Comparison of ENCODE assay signal across 8 cellular contexts in genomic region chr13:106534844-106535551, GRCh38. TPM values are rescaled to one million over a fixed set of nuclear protein-coding genes. Genes with fewer than 3 reads are reported as not detected.
DNase-seq lines count a peak whose midpoint lies in the region; ATAC-seq and TF ChIP-seq lines count a peak whose summit lies in the region.

No MANE protein-coding gene starts in this region.

- no peaks in the 10 kb centered on the region for H3K36me3 ChIP-seq in GM06990 (ENCODE audit: control insufficient read depth, insufficient read depth, low read length)

- peak; percentile 34 for ATAC-seq in GM21515 (IDR thresholded peaks at IDR 0.05; ENCODE audit: unreplicated experiment)
- ATAC-seq in foreskin keratinocyte = no peak
- peak; percentile 13 for ATAC-seq in omental fat pad (ENCODE audit: low FRiP score)

- in situ Hi-C loops in KBM-7 (cut with MboI; ENCODE audit: low pct_unique_long_range_greater_than_20kb, low sequenced_read_pairs) = no loop called here

- H3K27me3 Mint-ChIP-seq in activated T-helper 1 cell treated with anti-CD3 and anti-CD28 coated beads, Interleukin-12 subunit alpha, Interleukin-12 subunit beta, Interleukin-2, Interleukin-4 antibody, amounts not matched to agents 30 ng/mL and 10 ng/mL and 1 ng/mL, durations not matched to agents 14 hours and 24 hours and 36 hours (ENCODE audit: insufficient read depth) = peaks cover 44% of the 10 kb centered on the region

- H3K4me1 ChIP-seq in foreskin keratinocyte = peaks cover 12% of the 10 kb centered on the region

- H3K27ac Mint-ChIP-seq in activated T-helper 1 cell treated with anti-CD3 and anti-CD28 coated beads, Interleukin-12 subunit alpha, Interleukin-12 subunit beta, Interleukin-2, Interleukin-4 antibody, amounts not matched to agents 30 ng/mL and 10 ng/mL and 1 ng/mL, durations not matched to agents 14 hours and 24 hours and 36 hours = no peak overlapping the region

- H3K36me3 Mint-ChIP-seq in activated T-helper 1 cell treated with anti-CD3 and anti-CD28 coated beads, Interleukin-12 subunit alpha, Interleukin-12 subunit beta, Interleukin-2, Interleukin-4 antibody, amounts not matched to agents 30 ng/mL and 10 ng/mL and 1 ng/mL, durations not matched to agents 14 hours and 24 hours and 36 hours (ENCODE audit: low read depth) = peaks cover 2% of the 10 kb centered on the region

- DNase-seq in GM06990 (ENCODE audit: extremely low read depth, insufficient read length) = peak; percentile 49
- DNase-seq in HL-60 (ENCODE audit: low read depth in 1 of 2, low spot score in 1 of 2) = no peak
- no peak for DNase-seq in activated T-helper 1 cell treated with anti-CD3 and anti-CD28 coated beads, Interleukin-12 subunit alpha, Interleukin-12 subunit beta, Interleukin-2, Interleukin-4 antibody, amounts not matched to agents 30 ng/mL and 10 ng/mL and 1 ng/mL, durations not matched to agents 14 hours and 24 hours and 36 hours (ENCODE audit: low spot score)
- no peak for DNase-seq in foreskin keratinocyte
- no peak for DNase-seq in omental fat pad (ENCODE audit: low spot score)
- no peak for DNase-seq in HCEC 1CT
- DNase-seq in KBM-7 = no peak

- intact Hi-C loops in activated T-helper 1 cell treated with anti-CD3 and anti-CD28 coated beads, Interleukin-12 subunit alpha, Interleukin-12 subunit beta, Interleukin-2, Interleukin-4 antibody, amounts not matched to agents 30 ng/mL and 10 ng/mL and 1 ng/mL, durations not matched to agents 14 hours and 24 hours and 36 hours (cut with micrococcal nuclease) = loop anchor here (1.0 to 10.0 kb wide), 7 partner anchors 33 to 1400 kb away; partner anchors contain the start of gene ARGLU1

- no peak for TF ChIP-seq CTCF in GM06990 (IDR thresholded peaks at IDR 0.05; ENCODE audit: insufficient read depth, low read length, poor library complexity, severe bottlenecking)
- TF ChIP-seq CTCF in HL-60 (IDR thresholded peaks at IDR 0.05; ENCODE audit: insufficient read depth, low read length) = no peak
- TF ChIP-seq CTCF in foreskin keratinocyte (conservative IDR thresholded peaks at IDR 0.05) = no peak
- TF ChIP-seq CTCF in omental fat pad (IDR thresholded peaks at IDR 0.05) = no peak

- H3K27me3 ChIP-seq in GM06990 (replicated peaks; ENCODE audit: control insufficient read depth, insufficient read depth, low read length) (no peaks in the 10 kb centered on the region), HL-60 (ENCODE audit: insufficient read depth, poor library complexity, severe bottlenecking) (peaks cover 29% of the 10 kb centered on the region), foreskin keratinocyte (no peaks in the 10 kb centered on the region)

- H3K27ac ChIP-seq in HL-60 (replicated peaks) (no peak overlapping the region), foreskin keratinocyte (peak overlapping the region; percentile 56)

- peak overlapping the region; percentile 63 for H3K4me3 ChIP-seq in GM06990 (replicated peaks; ENCODE audit: low read depth, low read length)
- H3K4me3 ChIP-seq in HL-60 (replicated peaks; ENCODE audit: insufficient read depth, low read length) = peak overlapping the region; percentile 50

- H3K4me1 Mint-ChIP-seq in activated T-helper 1 cell treated with anti-CD3 and anti-CD28 coated beads, Interleukin-12 subunit alpha, Interleukin-12 subunit beta, Interleukin-2, Interleukin-4 antibody, amounts not matched to agents 30 ng/mL and 10 ng/mL and 1 ng/mL, durations not matched to agents 14 hours and 24 hours and 36 hours (ENCODE audit: low read depth) = peaks cover 18% of the 10 kb centered on the region

- peak overlapping the region; percentile 80 for H3K4me3 Mint-ChIP-seq in activated T-helper 1 cell treated with anti-CD3 and anti-CD28 coated beads, Interleukin-12 subunit alpha, Interleukin-12 subunit beta, Interleukin-2, Interleukin-4 antibody, amounts not matched to agents 30 ng/mL and 10 ng/mL and 1 ng/mL, durations not matched to agents 14 hours and 24 hours and 36 hours

- H3K9me3 Mint-ChIP-seq in activated T-helper 1 cell treated with anti-CD3 and anti-CD28 coated beads, Interleukin-12 subunit alpha, Interleukin-12 subunit beta, Interleukin-2, Interleukin-4 antibody, amounts not matched to agents 30 ng/mL and 10 ng/mL and 1 ng/mL, durations not matched to agents 14 hours and 24 hours and 36 hours = no peaks in the 10 kb centered on the region

RNA-seq across cellular contexts. Expression of gene EFNB2, which starts 0.5 kb away (rescaled TPM):
- total RNA-seq in activated T-helper 1 cell treated with anti-CD3 and anti-CD28 coated beads, Interleukin-12 subunit alpha, Interleukin-12 subunit beta, Interleukin-2, Interleukin-4 antibody, amounts not matched to agents 30 ng/mL and 10 ng/mL and 1 ng/mL, durations not matched to agents 14 hours and 24 hours and 36 hours = 0.44 and 0.51 TPM in 2 replicates
- 65.1 and 66.2 TPM in 2 replicates for total RNA-seq in foreskin keratinocyte
- polyA plus RNA-seq in foreskin keratinocyte = 21.9 and 23.7 TPM in 2 replicates
- total RNA-seq in omental fat pad = 10 to 100 TPM; 11.9 to 50.4 (median 37.4) TPM

RNA-seq across cellular contexts. Expression of gene ARGLU1, which starts 32.9 kb away (rescaled TPM):
- total RNA-seq in activated T-helper 1 cell treated with anti-CD3 and anti-CD28 coated beads, Interleukin-12 subunit alpha, Interleukin-12 subunit beta, Interleukin-2, Interleukin-4 antibody, amounts not matched to agents 30 ng/mL and 10 ng/mL and 1 ng/mL, durations not matched to agents 14 hours and 24 hours and 36 hours = 89.8 and 91.5 TPM in 2 replicates
- 43.8 and 50.2 TPM in 2 replicates for total RNA-seq in foreskin keratinocyte
- 25.3 and 31.0 TPM in 2 replicates for polyA plus RNA-seq in foreskin keratinocyte
- 100 to 1,000 TPM in 3 of 4 donors, 10 to 100 TPM in 1; 70.8 to 154 (median 122) TPM for total RNA-seq in omental fat pad
